In genomic region chr1:114509596-114510234, GRCh38 we compare ENCODE assay signal across 1 cellular context.
A peak's percentile ranks its signal among the peaks of the same experiment; 100 is the strongest.
TF ChIP-seq lines count a peak whose summit lies in the region.

No MANE protein-coding gene starts in this region.

TF ChIP-seq in H1, 55 proteins besides CTCF, POLR2A, EP300 and RAD21:
- TF ChIP-seq TBP (IDR thresholded peaks at IDR 0.05; ENCODE audit: low read depth, low read length) = peak; percentile 5; the same call in 1 of the 2 replicates
- TF ChIP-seq KDM4A (IDR thresholded peaks at IDR 0.05; ENCODE audit: low read depth, low read length, severe bottlenecking) = no peak
